In genomic region chr2:131803237-131803636, GRCh38 we compare ENCODE assay signal across 6 cellular contexts.
A peak's percentile ranks its signal among the peaks of the same experiment; 100 is the strongest.
DNase-seq lines count a peak whose midpoint lies in the region; ATAC-seq and TF ChIP-seq lines count a peak whose summit lies in the region.
"Not testable (repeated sequence)": the region's sequence is repeated elsewhere in the genome, so short reads cannot be mapped to it uniquely, and the experiment has no call there.

No MANE protein-coding gene starts in this region.

- WGBS in hepatocyte (ENCODE audit: low lambda C conversion rate, missing lambda C conversion rate): 70% methylated on average over 5 of the region's 5 CpGs

- not testable (repeated sequence) for H3F3A ChIP-seq in GM23338 (replicated peaks; ENCODE audit: low read depth)

- not testable (repeated sequence) for H3K4me3 ChIP-seq in GM23338, hepatocyte

- not testable (repeated sequence) for H3K4me1 Mint-ChIP-seq in GM23338; activated T-helper 17 cell treated with anti-CD3 and anti-CD28 coated beads, Interleukin-2, amount 50 U/mL, for 72 hours; brain; nephron; progenitor cell of endocrine pancreas (ENCODE audit: low read depth)

- not testable (repeated sequence) for TF ChIP-seq CTCF in GM23338 (conservative IDR thresholded peaks at IDR 0.05; ENCODE audit: low read depth in 2 of 2); brain (conservative IDR thresholded peaks at IDR 0.05); hepatocyte (IDR thresholded peaks at IDR 0.05; ENCODE audit: poor library complexity); nephron (IDR thresholded peaks at IDR 0.05; ENCODE audit: unreplicated experiment in 3 of 3); progenitor cell of endocrine pancreas (IDR thresholded peaks at IDR 0.05; ENCODE audit: unreplicated experiment)

- H3K27me3 ChIP-seq in GM23338 (ENCODE audit: insufficient read depth): peaks cover 16% of the 10 kb centered on the region; the same call in 1 of the 2 replicates
- not testable (repeated sequence) for H3K27me3 ChIP-seq in hepatocyte

- not testable (repeated sequence) for H3K79me2 ChIP-seq in GM23338 (replicated peaks; ENCODE audit: insufficient read depth); hepatocyte

- not testable (repeated sequence) for H3K27ac Mint-ChIP-seq in GM23338; activated T-helper 17 cell treated with anti-CD3 and anti-CD28 coated beads, Interleukin-2, amount 50 U/mL, for 72 hours; brain; nephron; progenitor cell of endocrine pancreas

- not testable (repeated sequence) for H3K36me3 Mint-ChIP-seq in GM23338 (ENCODE audit: low read depth); activated T-helper 17 cell treated with anti-CD3 and anti-CD28 coated beads, Interleukin-2, amount 50 U/mL, for 72 hours (ENCODE audit: low read depth); brain; nephron (ENCODE audit: low read depth); progenitor cell of endocrine pancreas (ENCODE audit: insufficient read depth)

- not testable (repeated sequence) for H3K9me2 ChIP-seq in GM23338 (ENCODE audit: insufficient read depth); hepatocyte (replicated peaks; ENCODE audit: insufficient read depth)

- not testable (repeated sequence) for ATAC-seq in GM23338; activated T-helper 17 cell treated with anti-CD3 and anti-CD28 coated beads, Interleukin-2, amount 50 U/mL, for 72 hours (replicated peaks)

- not testable (repeated sequence) for H4K20me1 ChIP-seq in GM23338 (replicated peaks; ENCODE audit: insufficient read depth); hepatocyte (ENCODE audit: insufficient read depth, poor library complexity, severe bottlenecking)

- not testable (repeated sequence) for H2AFZ ChIP-seq in GM23338, hepatocyte

- H3K27me3 Mint-ChIP-seq in GM23338 (ENCODE audit: insufficient read depth, low read depth, poor library complexity); activated T-helper 17 cell treated with anti-CD3 and anti-CD28 coated beads, Interleukin-2, amount 50 U/mL, for 72 hours; brain; nephron (ENCODE audit: low read depth): not testable (repeated sequence)
- peaks cover 12% of the 10 kb centered on the region for H3K27me3 Mint-ChIP-seq in progenitor cell of endocrine pancreas

- not testable (repeated sequence) for H3K27ac ChIP-seq in GM23338 (ENCODE audit: low read depth); hepatocyte

- not testable (repeated sequence) for H3K4me3 Mint-ChIP-seq in GM23338
- H3K4me3 Mint-ChIP-seq in activated T-helper 17 cell treated with anti-CD3 and anti-CD28 coated beads, Interleukin-2, amount 50 U/mL, for 72 hours: peak overlapping the region; percentile 60
- H3K4me3 Mint-ChIP-seq in brain: peak overlapping the region in 3 of 5 experiments; percentile 12 to 86 (median 26)
- H3K4me3 Mint-ChIP-seq in nephron: peak overlapping the region in 2 of 3 experiments; percentile 67 to 88
- H3K4me3 Mint-ChIP-seq in progenitor cell of endocrine pancreas (ENCODE audit: low read depth): peak overlapping the region; percentile 16

- H3K36me3 ChIP-seq in GM23338 (ENCODE audit: insufficient read depth); hepatocyte (replicated peaks; ENCODE audit: insufficient read depth, low read depth): not testable (repeated sequence)

- H3K4me2 ChIP-seq in GM23338: peak overlapping the region; percentile 90; the same call in 1 of the 2 replicates
- peak overlapping the region; percentile 97 for H3K4me2 ChIP-seq in hepatocyte

- not testable (repeated sequence) for H3K4me1 ChIP-seq in GM23338 (ENCODE audit: insufficient read depth); hepatocyte (ENCODE audit: insufficient read depth)

- H3K9me3 Mint-ChIP-seq in GM23338; activated T-helper 17 cell treated with anti-CD3 and anti-CD28 coated beads, Interleukin-2, amount 50 U/mL, for 72 hours; brain; nephron; progenitor cell of endocrine pancreas (ENCODE audit: low read depth): not testable (repeated sequence)

- DNase-seq in GM23338 (ENCODE audit: low spot score); hepatocyte (ENCODE audit: low spot score); progenitor cell of endocrine pancreas (ENCODE audit: low spot score, unreplicated experiment): not testable (repeated sequence)

- not testable (repeated sequence) for H3K9me3 ChIP-seq in hepatocyte (ENCODE audit: low read depth)
